In genomic region chr11:128406365-128406706, GRCh38 we compare ENCODE assay signal across 16 cellular contexts.
DNase-seq lines count a peak whose midpoint lies in the region; ATAC-seq and TF ChIP-seq lines count a peak whose summit lies in the region.
"Had no signal": no experiment of that assay in that cellular context is flagged by ENCODE, and none has a peak within 500 bp of the region (broad histone marks: within the 10 kb centered on the region; RNA-seq: fewer than 3 reads in every experiment).

No MANE protein-coding gene starts in this region.

- H3K27ac ChIP-seq in MM.1S (ENCODE audit: low read length) (peak overlapping the region; percentile 99), osteoblast (ENCODE audit: low read depth, low read length) (no peak overlapping the region)
- H3K27ac ChIP-seq: BLaER1 had no signal

- H3K9ac ChIP-seq in MM.1S (ENCODE audit: low read length) = peak overlapping the region; percentile 84
- H3K9ac ChIP-seq: BLaER1 had no signal

- DNase-seq in MM.1S = peak; percentile 94
- no peak for DNase-seq in osteoblast (ENCODE audit: insufficient read length, low spot score, missing footprints)
- no peak for DNase-seq in H7
- DNase-seq in activated T-helper 2 cell treated with anti-CD3 and anti-CD28 coated beads, Interferon-gamma antibody, Interleukin-2, Interleukin-4, amounts not matched to agents 10 μg/mL and 5 μg/mL and 100 μg/mL, durations not matched to agents 14 hours and 24 hours and 36 hours (ENCODE audit: low spot score) = no peak
- DNase-seq in NCI-H1417 treated with DMSO at 0.1 percent for 48 hours (lab: John Stamatoyannopoulos, UW) = no peak
- DNase-seq: activated B cell treated with CpG ODN at 0.5 μM for 24 hours; activated CD8-positive, alpha-beta memory T cell treated with anti-CD3 and anti-CD28 coated beads, Interleukin-2, amount 10 ng/mL, durations not matched to agents 7 days and 5 days; caudate nucleus; glutamatergic neuron; NCI-H2171 treated with DMSO at 0.1 percent for 48 hours; upper lobe of left lung had no signal

- H3K9me3 ChIP-seq in MM.1S (replicated peaks; ENCODE audit: insufficient read depth, low read length) = no peaks in the 10 kb centered on the region
- no peaks in the 10 kb centered on the region for H3K9me3 ChIP-seq in osteoblast (ENCODE audit: low read depth, low read length)
- H3K9me3 ChIP-seq: BLaER1, upper lobe of left lung had no signal

- no peak overlapping the region for H3K27ac Mint-ChIP-seq in activated T-helper 2 cell treated with anti-CD3 and anti-CD28 coated beads, Interferon-gamma antibody, Interleukin-2, Interleukin-4, amounts not matched to agents 10 μg/mL and 5 μg/mL and 100 μg/mL, durations not matched to agents 14 hours and 24 hours and 36 hours
- H3K27ac Mint-ChIP-seq: activated B cell treated with CpG ODN at 0.5 μM for 24 hours; activated CD8-positive, alpha-beta memory T cell treated with anti-CD3 and anti-CD28 coated beads, Interleukin-2, amount 10 ng/mL, durations not matched to agents 7 days and 5 days; activated naive CD4-positive, alpha-beta T cell treated with anti-CD3 and anti-CD28 coated beads, Interleukin-2, amount 50 U/mL, for 72 hours had no signal

- H3K36me3 ChIP-seq in MM.1S (replicated peaks; ENCODE audit: insufficient read depth, low read length) (no peaks in the 10 kb centered on the region), osteoblast (ENCODE audit: insufficient read depth, low read length) (no peaks in the 10 kb centered on the region), H7 (replicated peaks; ENCODE audit: control insufficient read depth, insufficient read depth, low read length) (no peaks in the 10 kb centered on the region)
- H3K36me3 ChIP-seq: BLaER1, upper lobe of left lung had no signal

- H4K20me1 ChIP-seq in MM.1S (ENCODE audit: insufficient read depth, low read length) (no peaks in the 10 kb centered on the region), osteoblast (ENCODE audit: insufficient read depth, low read length) (no peaks in the 10 kb centered on the region)
- H4K20me1 ChIP-seq: BLaER1 had no signal

- H2AFZ ChIP-seq in MM.1S (ENCODE audit: low read length) (no peak overlapping the region), osteoblast (ENCODE audit: low read length) (no peak overlapping the region)

- no peaks in the 10 kb centered on the region for H3K9me3 Mint-ChIP-seq in activated T-helper 2 cell treated with anti-CD3 and anti-CD28 coated beads, Interferon-gamma antibody, Interleukin-2, Interleukin-4, amounts not matched to agents 10 μg/mL and 5 μg/mL and 100 μg/mL, durations not matched to agents 14 hours and 24 hours and 36 hours
- H3K9me3 Mint-ChIP-seq: activated B cell treated with CpG ODN at 0.5 μM for 24 hours had no signal

- no peaks in the 10 kb centered on the region for H3K36me3 Mint-ChIP-seq in activated T-helper 2 cell treated with anti-CD3 and anti-CD28 coated beads, Interferon-gamma antibody, Interleukin-2, Interleukin-4, amounts not matched to agents 10 μg/mL and 5 μg/mL and 100 μg/mL, durations not matched to agents 14 hours and 24 hours and 36 hours (ENCODE audit: low read depth)
- H3K36me3 Mint-ChIP-seq: activated naive CD4-positive, alpha-beta T cell treated with anti-CD3 and anti-CD28 coated beads, Interleukin-2, amount 50 U/mL, for 72 hours had no signal

- peaks cover 7% of the 10 kb centered on the region for H3K4me1 Mint-ChIP-seq in activated T-helper 2 cell treated with anti-CD3 and anti-CD28 coated beads, Interferon-gamma antibody, Interleukin-2, Interleukin-4, amounts not matched to agents 10 μg/mL and 5 μg/mL and 100 μg/mL, durations not matched to agents 14 hours and 24 hours and 36 hours (ENCODE audit: low read depth)

- peaks cover 58% of the 10 kb centered on the region for H3K4me1 ChIP-seq in MM.1S (ENCODE audit: low read length)
- H3K4me1 ChIP-seq in osteoblast (ENCODE audit: insufficient read depth, low read length) = peaks cover 46% of the 10 kb centered on the region

- peak overlapping the region; percentile 90 for H3K4me2 ChIP-seq in MM.1S (ENCODE audit: low read depth, low read length)
- H3K4me2 ChIP-seq in osteoblast (ENCODE audit: insufficient read depth, low read length) = peak overlapping the region; percentile 69
- H3K4me2 ChIP-seq: BLaER1 had no signal

- intact Hi-C loops in activated T-helper 2 cell treated with anti-CD3 and anti-CD28 coated beads, Interferon-gamma antibody, Interleukin-2, Interleukin-4, amounts not matched to agents 10 μg/mL and 5 μg/mL and 100 μg/mL, durations not matched to agents 14 hours and 24 hours and 36 hours (cut with micrococcal nuclease) = no loop called here

- peak; percentile 58 for ATAC-seq in GM18517 (IDR thresholded peaks at IDR 0.05; ENCODE audit: unreplicated experiment)
- ATAC-seq in HG02571 (IDR thresholded peaks at IDR 0.05; ENCODE audit: unreplicated experiment) = peak; percentile 50
- ATAC-seq in HG03342 (IDR thresholded peaks at IDR 0.05; ENCODE audit: unreplicated experiment) = no peak
- ATAC-seq: activated CD8-positive, alpha-beta memory T cell treated with anti-CD3 and anti-CD28 coated beads, Interleukin-2, amount 10 ng/mL, durations not matched to agents 7 days and 5 days; activated naive CD4-positive, alpha-beta T cell treated with anti-CD3 and anti-CD28 coated beads, Interleukin-2, amount 50 U/mL, for 72 hours had no signal

- no peak overlapping the region for H3K4me3 Mint-ChIP-seq in activated T-helper 2 cell treated with anti-CD3 and anti-CD28 coated beads, Interferon-gamma antibody, Interleukin-2, Interleukin-4, amounts not matched to agents 10 μg/mL and 5 μg/mL and 100 μg/mL, durations not matched to agents 14 hours and 24 hours and 36 hours (ENCODE audit: low read depth)
- H3K4me3 Mint-ChIP-seq: activated B cell treated with CpG ODN at 0.5 μM for 24 hours; activated CD8-positive, alpha-beta memory T cell treated with anti-CD3 and anti-CD28 coated beads, Interleukin-2, amount 10 ng/mL, durations not matched to agents 7 days and 5 days had no signal

- no peaks in the 10 kb centered on the region for H3K27me3 Mint-ChIP-seq in activated T-helper 2 cell treated with anti-CD3 and anti-CD28 coated beads, Interferon-gamma antibody, Interleukin-2, Interleukin-4, amounts not matched to agents 10 μg/mL and 5 μg/mL and 100 μg/mL, durations not matched to agents 14 hours and 24 hours and 36 hours (ENCODE audit: low read depth)
- H3K27me3 Mint-ChIP-seq: activated B cell treated with CpG ODN at 0.5 μM for 24 hours had no signal

- H3K27me3 ChIP-seq in MM.1S (replicated peaks; ENCODE audit: insufficient read depth, low read length) = no peaks in the 10 kb centered on the region
- no peaks in the 10 kb centered on the region for H3K27me3 ChIP-seq in osteoblast (ENCODE audit: insufficient read depth, low read length)
- H3K27me3 ChIP-seq in H7 (ENCODE audit: control insufficient read depth, insufficient read depth, low read length) = no peaks in the 10 kb centered on the region
- H3K27me3 ChIP-seq: BLaER1, upper lobe of left lung had no signal

- TF ChIP-seq CTCF in MM.1S (IDR thresholded peaks at IDR 0.05; ENCODE audit: low read length) (no peak), osteoblast (IDR thresholded peaks at IDR 0.05; ENCODE audit: extremely low read depth, low read depth, low read length) (no peak)

- no peaks in the 10 kb centered on the region for H3K79me2 ChIP-seq in MM.1S (ENCODE audit: low read length)
- no peaks in the 10 kb centered on the region for H3K79me2 ChIP-seq in osteoblast (ENCODE audit: insufficient read depth, low read length)

- H3F3A ChIP-seq in MM.1S (ENCODE audit: insufficient read depth, low read length) = peaks cover 50% of the 10 kb centered on the region

- H3K9me2 ChIP-seq in MM.1S (replicated peaks; ENCODE audit: insufficient read depth, low read length) = no peaks in the 10 kb centered on the region

- H3K4me3 ChIP-seq in MM.1S (ENCODE audit: low read length) (peak overlapping the region; percentile 59), osteoblast (ENCODE audit: insufficient read depth, low read length) (no peak overlapping the region), H7 (ENCODE audit: insufficient read depth, low read depth, low read length) (no peak overlapping the region)
- H3K4me3 ChIP-seq: BLaER1, upper lobe of left lung had no signal
